32 cellular contexts compared by ENCODE assay signal in genomic region chr2:127361929-127362328, GRCh38. TPM values are rescaled to one million over a fixed set of nuclear protein-coding genes. Genes with fewer than 3 reads are reported as not detected.
DNase-seq lines count a peak whose midpoint lies in the region; ATAC-seq, FAIRE-seq and TF ChIP-seq lines count a peak whose summit lies in the region.
"Had no signal": no experiment of that assay in that cellular context is flagged by ENCODE, and none has a peak within 500 bp of the region (broad histone marks: within the 10 kb centered on the region; RNA-seq: fewer than 3 reads in every experiment).

No MANE protein-coding gene starts in this region.

- H3K4ac ChIP-seq in IMR-90 (ENCODE audit: low read depth, low read length), result no peak overlapping the region

- H2BK120ac ChIP-seq in IMR-90 (ENCODE audit: low read depth, low read length), result no peak overlapping the region

- H2AK9ac ChIP-seq in IMR-90 (replicated peaks; ENCODE audit: low read depth, low read length, poor library complexity), result no peak overlapping the region

- TF ChIP-seq EP300 in A549 (IDR thresholded peaks at IDR 0.05), result no peak

- no peak overlapping the region for H4K91ac ChIP-seq in IMR-90 (ENCODE audit: insufficient read depth, low read depth, low read length)

- no peak overlapping the region for H2BK5ac ChIP-seq in IMR-90 (ENCODE audit: low read depth, low read length, poor library complexity, severe bottlenecking)

- dilution Hi-C loops in IMR-90 (cut with HindIII; ENCODE audit: low sequenced_read_pairs, unreplicated experiment), result no loop called here

- H3K23ac ChIP-seq in IMR-90 (ENCODE audit: low read depth, low read length), result no peak overlapping the region

- peaks cover 69% of the 10 kb centered on the region for H3K4me1 ChIP-seq in A549
- peaks cover 8% of the 10 kb centered on the region for H3K4me1 ChIP-seq in IMR-90 (ENCODE audit: control insufficient read depth, insufficient read depth, low read length)
- H3K4me1 ChIP-seq: breast epithelium had no signal

- WGBS in A549 (ENCODE audit: missing lambda C conversion rate), result 54% methylated on average over 4 of the region's 4 CpGs
- WGBS in IMR-90 (ENCODE audit: extremely low coverage in 2 of 2, insufficient read length in 1 of 2), 2 experiments, result 71% methylated on average over 3 of the region's 4 CpGs; no CpG with 5 or more reads in 1 of the 2 experiments

- no peak overlapping the region for H2AFZ ChIP-seq in IMR-90 (replicated peaks; ENCODE audit: low read length, poor library complexity)

- in situ Hi-C loops in IMR-90 (cut with MboI; ENCODE audit: low sequenced_read_pairs), result no loop called here

- no peak overlapping the region for H4K8ac ChIP-seq in IMR-90 (ENCODE audit: low read depth in 2 of 2, low read length in 2 of 2)

- H2BK20ac ChIP-seq in IMR-90 (ENCODE audit: low read depth, low read length), result no peak overlapping the region

- H3K9me3 ChIP-seq in A549 (no peaks in the 10 kb centered on the region), IMR-90 (ENCODE audit: control insufficient read depth, insufficient read depth, low read length) (no peaks in the 10 kb centered on the region)
- H3K9me3 ChIP-seq: breast epithelium, neutrophil, thoracic aorta, uterus had no signal

- CTCF ChIA-PET in A549 (lab: Yijun Ruan, JAX), result interaction anchor here (0.5 to 1.4 kb wide), 3 partner anchors 17 to 96 kb away, joined by 3 to 4 read pairs (median 3); no protein-coding TSS in a partner anchor
- CTCF ChIA-PET in IMR-90 (lab: Yijun Ruan, JAX), result no interaction called here

- H3K27me3 ChIP-seq in IMR-90 (ENCODE audit: control insufficient read depth, insufficient read depth, low read length), result no peaks in the 10 kb centered on the region
- H3K27me3 ChIP-seq: breast epithelium, heart right ventricle, MG63, neutrophil, uterus had no signal

- H4K5ac ChIP-seq in IMR-90 (ENCODE audit: low read depth, low read length), result no peak overlapping the region

- H3K14ac ChIP-seq in IMR-90 (replicated peaks; ENCODE audit: low read depth, low read length), result no peak overlapping the region

- no peaks in the 10 kb centered on the region; the same call in 1 of the 2 replicates for H3K9me1 ChIP-seq in IMR-90 (ENCODE audit: insufficient read depth, low read length)

- H3K27ac ChIP-seq in A549 (no peak overlapping the region), IMR-90 (ENCODE audit: insufficient read depth, low read length) (no peak overlapping the region)
- H3K27ac ChIP-seq: breast epithelium, heart right ventricle, neutrophil, thoracic aorta, uterus, VCaP had no signal

- H3K4me2 ChIP-seq in A549 (peak overlapping the region; percentile 43), IMR-90 (ENCODE audit: low read depth, low read length) (peak overlapping the region; percentile 15)

- H2AK5ac ChIP-seq in IMR-90 (ENCODE audit: low read depth, low read length), result no peak overlapping the region

- TF ChIP-seq RAD21 in A549 (conservative IDR thresholded peaks at IDR 0.05 in 1 of 2, IDR thresholded peaks at IDR 0.05 in 1 of 2), result no peak
- no peak for TF ChIP-seq RAD21 in IMR-90 (IDR thresholded peaks at IDR 0.05; ENCODE audit: low read length)

- H3K4me3 ChIP-seq in A549 (no peak overlapping the region), IMR-90 (ENCODE audit: insufficient read depth, low read depth, low read length) (no peak overlapping the region), choroid plexus epithelial cell (ENCODE audit: low read depth, low read length) (no peak overlapping the region)
- H3K4me3 ChIP-seq: breast epithelium, heart right ventricle, MG63, thoracic aorta, uterus had no signal

- no peak overlapping the region for H3K18ac ChIP-seq in IMR-90 (ENCODE audit: low read depth, low read length)

- POLR2A ChIA-PET in A549 (lab: Yijun Ruan, JAX), result no interaction called here
- POLR2A ChIA-PET in IMR-90 (lab: Charles Lee; ENCODE audit: unreplicated experiment), result no interaction called here

- TF ChIP-seq POLR2A in A549 (IDR thresholded peaks at IDR 0.05; ENCODE audit: low read length), result no peak
- TF ChIP-seq POLR2A in IMR-90 (IDR thresholded peaks at IDR 0.05; ENCODE audit: low read depth, low read length), result no peak

- no TSS peak for BruUV-seq in IMR-90 (replicated peaks; lab: Mats Ljungman, UMichigan)

- TF ChIP-seq CTCF in A549 (IDR thresholded peaks at IDR 0.05) (no peak), IMR-90 (conservative IDR thresholded peaks at IDR 0.05; ENCODE audit: low read depth, low read length) (no peak), choroid plexus epithelial cell (conservative IDR thresholded peaks at IDR 0.05; ENCODE audit: low read depth, low read length) (no peak)

- no peaks in the 10 kb centered on the region for H3K36me3 ChIP-seq in IMR-90 (ENCODE audit: control insufficient read depth, insufficient read depth, low read length)
- H3K36me3 ChIP-seq: breast epithelium, heart right ventricle, neutrophil, thoracic aorta, uterus had no signal

- no peak overlapping the region for H3K9ac ChIP-seq in IMR-90 (ENCODE audit: low read depth, low read length)

- ATAC-seq in A549, result no peak
- peak; percentile 74 for ATAC-seq in IMR-90 (ENCODE audit: low read depth)
- ATAC-seq in GM21723 (IDR thresholded peaks at IDR 0.05; ENCODE audit: unreplicated experiment), result no peak
- ATAC-seq in HG02571 (IDR thresholded peaks at IDR 0.05; ENCODE audit: unreplicated experiment), result no peak
- ATAC-seq: activated T-cell treated with anti-CD3 and anti-CD28 coated beads, Interleukin-2, amount 50 U/mL, for 4 hours; heart right ventricle; stimulated activated naive CD8-positive, alpha-beta T cell treated with anti-CD3 and anti-CD28 coated beads, Interleukin-15, Interleukin-2, amounts not matched to agents 100 U/mL and 50 U/mL, for 24 hours had no signal

- peaks cover 30 to 52% of the 10 kb centered on the region in 2 experiments for H3K79me1 ChIP-seq in IMR-90 (ENCODE audit: low read depth in 1 of 2, low read length in 2 of 2)

- intact Hi-C loops in IMR-90 (cut with micrococcal nuclease), result no loop called here
- intact Hi-C loops in head of caudate nucleus (cut with DNase I), result no loop called here
- intact Hi-C loops in posterior cingulate gyrus (cut with DNase I), result no loop called here

- no peak for DNase-seq in A549 (ENCODE audit: low read depth in 1 of 2, low spot score in 1 of 2)
- peak; percentile 64 for DNase-seq in IMR-90
- peak; percentile 38 for DNase-seq in choroid plexus epithelial cell (ENCODE audit: low read depth)
- DNase-seq in myocyte (ENCODE audit: low read depth), result peak; percentile 24
- DNase-seq in head of caudate nucleus, result no peak
- no peak for DNase-seq in posterior cingulate gyrus
- DNase-seq: activated CD4-positive, alpha-beta T cell treated with anti-CD3 and anti-CD28 coated beads for 48 hours; activated naive CD4-positive, alpha-beta T cell; activated T-cell treated with anti-CD3 and anti-CD28 coated beads, Interleukin-2, amount 50 U/mL, for 4 hours; AML-193; CD4-positive, alpha-beta T cell; effector CD4-positive, alpha-beta T cell; H7; heart right ventricle; KG1; mesenchymal stem cell; MG63; NCI-H2029; NCI-H226; NCI-H774; stimulated activated naive CD8-positive, alpha-beta T cell treated with anti-CD3 and anti-CD28 coated beads, Interleukin-15, Interleukin-2, amounts not matched to agents 100 U/mL and 50 U/mL, for 24 hours; uterus had no signal

- no peak overlapping the region for H3K56ac ChIP-seq in IMR-90 (ENCODE audit: extremely low read depth, insufficient read depth, low read length)

- no peak overlapping the region for H2BK15ac ChIP-seq in IMR-90 (ENCODE audit: low read depth, low read length)

- H4K20me1 ChIP-seq in IMR-90 (ENCODE audit: insufficient read depth, low read length), result peaks cover 67% of the 10 kb centered on the region

- no peak for FAIRE-seq in A549 (lab: Jason Lieb, UNC)
- FAIRE-seq: A204.1, colon had no signal

TF ChIP-seq in A549, 52 proteins besides CTCF, POLR2A, EP300 and RAD21:
- TF ChIP-seq ZNF302 (CRISPR knock-in tag; IDR thresholded peaks at IDR 0.05), result no peak
- TF ChIP-seq NPAS2 (CRISPR knock-in tag; IDR thresholded peaks at IDR 0.05; ENCODE audit: borderline replicate concordance), result no peak
- TF ChIP-seq ZSCAN20 (CRISPR knock-in tag; IDR thresholded peaks at IDR 0.05), result no peak
- no peak for TF ChIP-seq BHLHE40 (IDR thresholded peaks at IDR 0.05; ENCODE audit: low read depth, low read length)
- TF ChIP-seq CBX8 (IDR thresholded peaks at IDR 0.05), result no peak

TF ChIP-seq in IMR-90, 13 proteins besides CTCF, POLR2A, EP300 and RAD21:
- TF ChIP-seq RFX5 (IDR thresholded peaks at IDR 0.05; ENCODE audit: low read depth, low read length), result no peak

RNA-seq across cellular contexts. Expression of gene MAP3K2, which starts 25.8 kb away (rescaled TPM):
- polyA plus RNA-seq in A549 (2011; rRNA removed), result 29.7 and 36.1 TPM in 2 replicates
- 4.9 and 7.0 TPM in 2 replicates for polyA plus RNA-seq in A549 (2012; cell fraction: cytosol; rRNA removed)
- polyA plus RNA-seq in A549 (2012; cell fraction: nucleus; rRNA removed), result 4.5 and 5.3 TPM in 2 replicates
- 12.3 to 13.2 TPM (median 12.8 TPM) in 3 replicates for polyA plus RNA-seq in A549 (2017; fragmentation: RNase III; extraction: RNeasy Plus Mini Kit Qiagen cat#74134 plus additional on column Dnase treatment)
- 43.3 and 43.6 TPM in 2 replicates for polyA minus RNA-seq in A549 (2011; rRNA and poly(A)+ RNA removed)
- 30.8 and 31.9 TPM in 2 replicates for total RNA-seq in IMR-90 (2012; rRNA removed)
- polyA plus RNA-seq in IMR-90 (2012; rRNA removed), result 6.2 and 6.5 TPM in 2 replicates
- polyA plus RNA-seq in IMR-90 (2012; cell fraction: cytosol; rRNA removed), result 2.0 and 2.1 TPM in 2 replicates
- polyA plus RNA-seq in IMR-90 (2012; cell fraction: nucleus; rRNA removed; ENCODE audit: low replicate concordance), result 3.2 and 7.7 TPM in 2 replicates
- total RNA-seq in myocyte, result 41.5 and 48.9 TPM in 2 replicates
- 9.4 TPM for polyA plus RNA-seq in myocyte (2012)

RNA-seq across cellular contexts. Expression of gene PROC, which starts 56.3 kb away (rescaled TPM):
- 2.0 and 2.6 TPM in 2 replicates for polyA plus RNA-seq in A549 (2011; rRNA removed)
- polyA plus RNA-seq in A549 (2012; cell fraction: cytosol; rRNA removed), result 6.3 and 7.1 TPM in 2 replicates
- polyA plus RNA-seq in A549 (2012; cell fraction: nucleus; rRNA removed), result 5.4 and 6.3 TPM in 2 replicates
- 6.4 to 7.9 TPM (median 7.7 TPM) in 3 replicates for polyA plus RNA-seq in A549 (2017; fragmentation: RNase III; extraction: RNeasy Plus Mini Kit Qiagen cat#74134 plus additional on column Dnase treatment)
- polyA minus RNA-seq in A549 (2011; rRNA and poly(A)+ RNA removed), result 0.54 and 1.4 TPM in 2 replicates
- 0.28 TPM in 1 of 2 replicates, not detected in the other for total RNA-seq in IMR-90 (2012; rRNA removed)
- 0.07 TPM in 1 of 2 replicates, not detected in the other for polyA plus RNA-seq in IMR-90 (2012; rRNA removed)
- polyA plus RNA-seq in IMR-90 (2012; cell fraction: cytosol; rRNA removed), result 0.10 TPM in 1 of 2 replicates, not detected in the other
- 0.05 and 0.22 TPM in 2 replicates for polyA plus RNA-seq in IMR-90 (2012; cell fraction: nucleus; rRNA removed; ENCODE audit: low replicate concordance)
- total RNA-seq in myocyte, result not detected in 2 replicates
- 0.23 TPM for polyA plus RNA-seq in myocyte (2012)
- total RNA-seq: breast epithelium, heart right ventricle, pulmonary artery endothelial cell, skeletal muscle tissue, thoracic aorta had no signal
- polyA plus RNA-seq: heart right ventricle had no signal

Comparison
In these comparisons a context has a peak if more than half of its experiments do, and no peak if none do; other contexts are left out.
1. DNase-seq: peak in IMR-90 (single experiment), choroid plexus epithelial cell (single experiment) and myocyte (single experiment); none in A549 (0 of 2), head of caudate nucleus (0 of 42) and posterior cingulate gyrus (0 of 10).